1 cellular context compared by ENCODE assay signal in the genomic region with DNA sequence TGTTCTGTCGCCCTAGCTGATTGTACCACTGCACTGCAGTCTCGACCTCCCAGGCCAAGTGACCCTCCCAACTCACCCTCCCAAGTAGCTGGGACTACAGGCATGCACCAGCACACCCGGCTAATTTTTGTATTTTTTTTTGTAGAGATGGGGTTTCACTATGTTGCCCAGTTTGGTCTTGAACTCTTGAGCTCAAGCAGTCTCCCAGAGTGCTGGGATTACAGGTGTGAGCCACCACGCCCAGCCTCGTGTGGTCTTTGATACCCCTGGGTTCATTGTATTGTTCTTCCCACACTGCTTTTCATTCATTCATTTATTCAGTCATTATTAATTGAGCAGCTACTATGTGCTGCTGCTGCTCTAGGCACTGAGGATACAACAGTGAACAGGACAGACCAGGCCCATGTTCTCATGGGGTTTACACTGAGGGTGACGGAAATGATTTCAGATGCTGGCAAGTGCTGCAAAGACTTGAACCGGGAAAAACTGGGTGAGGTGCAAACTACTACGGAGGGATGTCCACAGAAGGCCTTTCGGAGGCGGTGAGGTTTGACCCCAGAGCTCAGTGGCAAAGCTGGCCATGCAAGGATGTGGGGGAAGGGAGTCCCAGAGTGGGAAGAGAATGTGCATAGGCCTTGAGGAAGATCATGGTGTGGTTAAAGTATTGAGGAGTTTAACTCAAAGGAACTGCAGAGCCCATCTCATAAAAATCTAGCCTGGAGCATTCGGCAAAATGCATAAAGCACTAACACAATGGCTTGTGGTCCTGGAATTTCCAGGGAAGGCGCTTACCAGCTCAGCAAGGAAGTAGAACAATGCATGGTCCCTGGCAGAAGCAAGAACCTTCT.
TF ChIP-seq lines count a peak whose summit lies in the region.

No MANE protein-coding gene starts in this region.

TF ChIP-seq in H1, 55 proteins besides CTCF, POLR2A, EP300 and RAD21:
- TF ChIP-seq TAF7 (optimal IDR thresholded peaks at IDR 0.05; ENCODE audit: borderline replicate concordance, low read depth, low read length) (no peak), TEAD4 (IDR thresholded peaks at IDR 0.05; ENCODE audit: low read depth, low read length) (no peak), EGR1 (IDR thresholded peaks at IDR 0.05; ENCODE audit: borderline replicate concordance, low read depth, low read length) (no peak), HDAC6 (IDR thresholded peaks at IDR 0.05; ENCODE audit: low read depth, low read length) (no peak), TAF1 (IDR thresholded peaks at IDR 0.05; ENCODE audit: low read depth, low read length) (no peak), KDM4A (IDR thresholded peaks at IDR 0.05; ENCODE audit: low read depth, low read length, severe bottlenecking) (no peak), TCF12 (IDR thresholded peaks at IDR 0.05; ENCODE audit: low read depth, low read length) (no peak), RNF2 (IDR thresholded peaks at IDR 0.05; ENCODE audit: borderline replicate concordance, low read depth, low read length, missing control alignments, poor library complexity, severe bottlenecking) (no peak), HDAC2 (IDR thresholded peaks at IDR 0.05; ENCODE audit: borderline replicate concordance in 1 of 2, low read depth in 2 of 2, low read length in 2 of 2) (no peak), KDM5A (IDR thresholded peaks at IDR 0.05; ENCODE audit: low read length) (no peak), SP1 (IDR thresholded peaks at IDR 0.05; ENCODE audit: low read depth, low read length) (no peak), NANOG (IDR thresholded peaks at IDR 0.05; ENCODE audit: insufficient read depth, low read depth, low read length, poor library complexity, severe bottlenecking) (no peak), SIN3A (conservative IDR thresholded peaks at IDR 0.05 in 1 of 2, IDR thresholded peaks at IDR 0.05 in 1 of 2; ENCODE audit: low read depth in 1 of 2, low read length in 2 of 2) (no peak), RXRA (IDR thresholded peaks at IDR 0.05; ENCODE audit: insufficient read depth, low read depth, low read length) (no peak)
- TF ChIP-seq, protein P1, sequence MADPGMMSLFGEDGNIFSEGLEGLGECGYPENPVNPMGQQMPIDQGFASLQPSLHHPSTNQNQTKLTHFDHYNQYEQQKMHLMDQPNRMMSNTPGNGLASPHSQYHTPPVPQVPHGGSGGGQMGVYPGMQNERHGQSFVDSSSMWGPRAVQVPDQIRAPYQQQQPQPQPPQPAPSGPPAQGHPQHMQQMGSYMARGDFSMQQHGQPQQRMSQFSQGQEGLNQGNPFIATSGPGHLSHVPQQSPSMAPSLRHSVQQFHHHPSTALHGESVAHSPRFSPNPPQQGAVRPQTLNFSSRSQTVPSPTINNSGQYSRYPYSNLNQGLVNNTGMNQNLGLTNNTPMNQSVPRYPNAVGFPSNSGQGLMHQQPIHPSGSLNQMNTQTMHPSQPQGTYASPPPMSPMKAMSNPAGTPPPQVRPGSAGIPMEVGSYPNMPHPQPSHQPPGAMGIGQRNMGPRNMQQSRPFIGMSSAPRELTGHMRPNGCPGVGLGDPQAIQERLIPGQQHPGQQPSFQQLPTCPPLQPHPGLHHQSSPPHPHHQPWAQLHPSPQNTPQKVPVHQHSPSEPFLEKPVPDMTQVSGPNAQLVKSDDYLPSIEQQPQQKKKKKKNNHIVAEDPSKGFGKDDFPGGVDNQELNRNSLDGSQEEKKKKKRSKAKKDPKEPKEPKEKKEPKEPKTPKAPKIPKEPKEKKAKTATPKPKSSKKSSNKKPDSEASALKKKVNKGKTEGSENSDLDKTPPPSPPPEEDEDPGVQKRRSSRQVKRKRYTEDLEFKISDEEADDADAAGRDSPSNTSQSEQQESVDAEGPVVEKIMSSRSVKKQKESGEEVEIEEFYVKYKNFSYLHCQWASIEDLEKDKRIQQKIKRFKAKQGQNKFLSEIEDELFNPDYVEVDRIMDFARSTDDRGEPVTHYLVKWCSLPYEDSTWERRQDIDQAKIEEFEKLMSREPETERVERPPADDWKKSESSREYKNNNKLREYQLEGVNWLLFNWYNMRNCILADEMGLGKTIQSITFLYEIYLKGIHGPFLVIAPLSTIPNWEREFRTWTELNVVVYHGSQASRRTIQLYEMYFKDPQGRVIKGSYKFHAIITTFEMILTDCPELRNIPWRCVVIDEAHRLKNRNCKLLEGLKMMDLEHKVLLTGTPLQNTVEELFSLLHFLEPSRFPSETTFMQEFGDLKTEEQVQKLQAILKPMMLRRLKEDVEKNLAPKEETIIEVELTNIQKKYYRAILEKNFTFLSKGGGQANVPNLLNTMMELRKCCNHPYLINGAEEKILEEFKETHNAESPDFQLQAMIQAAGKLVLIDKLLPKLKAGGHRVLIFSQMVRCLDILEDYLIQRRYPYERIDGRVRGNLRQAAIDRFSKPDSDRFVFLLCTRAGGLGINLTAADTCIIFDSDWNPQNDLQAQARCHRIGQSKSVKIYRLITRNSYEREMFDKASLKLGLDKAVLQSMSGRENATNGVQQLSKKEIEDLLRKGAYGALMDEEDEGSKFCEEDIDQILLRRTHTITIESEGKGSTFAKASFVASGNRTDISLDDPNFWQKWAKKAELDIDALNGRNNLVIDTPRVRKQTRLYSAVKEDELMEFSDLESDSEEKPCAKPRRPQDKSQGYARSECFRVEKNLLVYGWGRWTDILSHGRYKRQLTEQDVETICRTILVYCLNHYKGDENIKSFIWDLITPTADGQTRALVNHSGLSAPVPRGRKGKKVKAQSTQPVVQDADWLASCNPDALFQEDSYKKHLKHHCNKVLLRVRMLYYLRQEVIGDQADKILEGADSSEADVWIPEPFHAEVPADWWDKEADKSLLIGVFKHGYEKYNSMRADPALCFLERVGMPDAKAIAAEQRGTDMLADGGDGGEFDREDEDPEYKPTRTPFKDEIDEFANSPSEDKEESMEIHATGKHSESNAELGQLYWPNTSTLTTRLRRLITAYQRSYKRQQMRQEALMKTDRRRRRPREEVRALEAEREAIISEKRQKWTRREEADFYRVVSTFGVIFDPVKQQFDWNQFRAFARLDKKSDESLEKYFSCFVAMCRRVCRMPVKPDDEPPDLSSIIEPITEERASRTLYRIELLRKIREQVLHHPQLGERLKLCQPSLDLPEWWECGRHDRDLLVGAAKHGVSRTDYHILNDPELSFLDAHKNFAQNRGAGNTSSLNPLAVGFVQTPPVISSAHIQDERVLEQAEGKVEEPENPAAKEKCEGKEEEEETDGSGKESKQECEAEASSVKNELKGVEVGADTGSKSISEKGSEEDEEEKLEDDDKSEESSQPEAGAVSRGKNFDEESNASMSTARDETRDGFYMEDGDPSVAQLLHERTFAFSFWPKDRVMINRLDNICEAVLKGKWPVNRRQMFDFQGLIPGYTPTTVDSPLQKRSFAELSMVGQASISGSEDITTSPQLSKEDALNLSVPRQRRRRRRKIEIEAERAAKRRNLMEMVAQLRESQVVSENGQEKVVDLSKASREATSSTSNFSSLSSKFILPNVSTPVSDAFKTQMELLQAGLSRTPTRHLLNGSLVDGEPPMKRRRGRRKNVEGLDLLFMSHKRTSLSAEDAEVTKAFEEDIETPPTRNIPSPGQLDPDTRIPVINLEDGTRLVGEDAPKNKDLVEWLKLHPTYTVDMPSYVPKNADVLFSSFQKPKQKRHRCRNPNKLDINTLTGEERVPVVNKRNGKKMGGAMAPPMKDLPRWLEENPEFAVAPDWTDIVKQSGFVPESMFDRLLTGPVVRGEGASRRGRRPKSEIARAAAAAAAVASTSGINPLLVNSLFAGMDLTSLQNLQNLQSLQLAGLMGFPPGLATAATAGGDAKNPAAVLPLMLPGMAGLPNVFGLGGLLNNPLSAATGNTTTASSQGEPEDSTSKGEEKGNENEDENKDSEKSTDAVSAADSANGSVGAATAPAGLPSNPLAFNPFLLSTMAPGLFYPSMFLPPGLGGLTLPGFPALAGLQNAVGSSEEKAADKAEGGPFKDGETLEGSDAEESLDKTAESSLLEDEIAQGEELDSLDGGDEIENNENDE (IDR thresholded peaks at IDR 0.05; ENCODE audit: insufficient replicate concordance, low read length): no peak
- TF ChIP-seq, protein P2, sequence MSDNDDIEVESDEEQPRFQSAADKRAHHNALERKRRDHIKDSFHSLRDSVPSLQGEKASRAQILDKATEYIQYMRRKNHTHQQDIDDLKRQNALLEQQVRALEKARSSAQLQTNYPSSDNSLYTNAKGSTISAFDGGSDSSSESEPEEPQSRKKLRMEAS (IDR thresholded peaks at IDR 0.05): no peak
